ENCODE assay signal across 12 cellular contexts in the genomic region with DNA sequence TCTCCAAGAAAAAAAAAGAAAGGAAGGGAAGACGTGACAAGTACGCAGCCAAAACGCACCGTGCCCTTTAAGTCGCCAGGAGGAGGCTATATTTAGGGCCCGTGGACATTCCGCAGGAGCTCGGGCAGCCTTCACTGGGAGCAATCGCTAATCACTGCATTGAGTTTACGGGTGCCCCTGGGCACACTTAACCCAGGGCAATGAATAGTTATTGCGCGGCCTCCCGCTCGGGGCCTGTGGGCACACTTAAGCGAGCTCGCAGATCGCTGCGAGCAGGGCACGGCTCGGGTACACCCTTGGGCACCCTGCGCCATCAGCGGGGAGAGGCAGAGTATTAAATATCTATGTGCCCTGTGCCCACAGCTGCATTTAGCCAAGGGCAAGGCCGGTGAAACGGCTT. TPM values are rescaled to one million over a fixed set of nuclear protein-coding genes. Genes with fewer than 3 reads are reported as not detected.
DNase-seq lines count a peak whose midpoint lies in the region; ATAC-seq and TF ChIP-seq lines count a peak whose summit lies in the region.
"Had no signal": no experiment of that assay in that cellular context is flagged by ENCODE, and none has a peak within 500 bp of the region (broad histone marks: within the 10 kb centered on the region; RNA-seq: fewer than 3 reads in every experiment).

No MANE protein-coding gene starts in this region.

- no peak for TF ChIP-seq CTCF in WTC11 (IDR thresholded peaks at IDR 0.05)

- H3K36me3 ChIP-seq in HUES6 (ENCODE audit: control insufficient read depth, insufficient read depth, low read length) (no peaks in the 10 kb centered on the region), neuronal stem cell (replicated peaks in 1 of 2; ENCODE audit: control insufficient read depth in 2 of 2, insufficient read depth in 2 of 2, low read length in 2 of 2) (no peaks in the 10 kb centered on the region)
- H3K36me3 ChIP-seq: BLaER1 treated with 17β-estradiol and CSF1 and Interleukin-3, amounts not matched to agents 10 nM and 100 nM; Peyer's patch had no signal

- H3K4me3 ChIP-seq in HUES6 (ENCODE audit: low read depth, low read length) (0 out of 2 replicates have a peak overlapping the region, but pooled peaks have one; percentile 47), neuronal stem cell (ENCODE audit: low read length in 2 of 2) (no peak overlapping the region)
- H3K4me3 ChIP-seq: BLaER1 treated with 17β-estradiol and CSF1 and Interleukin-3, amounts not matched to agents 10 nM and 100 nM; Peyer's patch had no signal

- peak overlapping the region; percentile 87 for H3K18ac ChIP-seq in neuronal stem cell (ENCODE audit: low read length)

- no peak overlapping the region for H3K23ac ChIP-seq in neuronal stem cell (ENCODE audit: low read depth, low read length, poor library complexity)

- DNase-seq in NCI-H1417 (lab: John Stamatoyannopoulos, UW) (peak in 2 of 3 experiments; percentile 69 to 82), NCI-H1417 treated with DMSO at 0.1 percent for 48 hours (lab: John Stamatoyannopoulos, UW) (no peak), WTC11 (ENCODE audit: low spot score) (no peak), neuronal stem cell (ENCODE audit: low spot score) (no peak), SKM-1 (lab: John Stamatoyannopoulos, UW; ENCODE audit: unreplicated experiment) (no peak)
- no peak for DNase-seq in stimulated activated naive B cell treated with anti-CD40 and anti-IgM and Interleukin-4, amounts not matched to agents 10 μg/mL and 1 μg/mL and 100 μg/mL, for 72 hours
- DNase-seq: NCI-H2029 treated with DMSO at 0.1 percent for 48 hours had no signal

- H3K27me3 Mint-ChIP-seq in WTC11 (ENCODE audit: low read depth), result peaks cover 39% of the 10 kb centered on the region
- H3K27me3 Mint-ChIP-seq in stimulated activated naive B cell treated with anti-CD40 and anti-IgM and Interleukin-4, amounts not matched to agents 10 μg/mL and 1 μg/mL and 100 μg/mL, for 72 hours, result peaks cover 11 to 45% of the 10 kb centered on the region in 2 donors

- H3K27me3 ChIP-seq in HUES6 (ENCODE audit: control insufficient read depth, insufficient read depth, low read length), result peaks cover 32% of the 10 kb centered on the region; the same call in 1 of the 2 replicates
- peaks cover 0 to 21% (median 0%) of the 10 kb centered on the region in 3 experiments for H3K27me3 ChIP-seq in neuronal stem cell (ENCODE audit: control insufficient read depth in 3 of 3, insufficient read depth in 3 of 3, low read depth in 1 of 3, low read length in 3 of 3)
- H3K27me3 ChIP-seq: BLaER1 treated with 17β-estradiol and CSF1 and Interleukin-3, amounts not matched to agents 10 nM and 100 nM; Peyer's patch had no signal

- H3K4me3 Mint-ChIP-seq in WTC11, result peak overlapping the region; percentile 40
- no peak overlapping the region for H3K4me3 Mint-ChIP-seq in stimulated activated naive B cell treated with anti-CD40 and anti-IgM and Interleukin-4, amounts not matched to agents 10 μg/mL and 1 μg/mL and 100 μg/mL, for 72 hours

- no CpG with 5 or more reads among the region's 24 CpGs for WGBS in neuronal stem cell (ENCODE audit: extremely low coverage in 2 of 2, insufficient read length in 2 of 2, insufficient replicate concordance in 1 of 2), 2 donors

- H4K91ac ChIP-seq in neuronal stem cell (ENCODE audit: low read depth, low read length, poor library complexity), result no peak overlapping the region

- peaks cover 32% of the 10 kb centered on the region for H3K4me1 ChIP-seq in HUES6 (ENCODE audit: control insufficient read depth, insufficient read depth, low read length)
- peaks cover 0 to 1% of the 10 kb centered on the region in 2 donors for H3K4me1 ChIP-seq in neuronal stem cell (ENCODE audit: control insufficient read depth in 2 of 2, insufficient read depth in 1 of 2, low read depth in 1 of 2, low read length in 2 of 2)

- H3K36me3 Mint-ChIP-seq in WTC11, result no peaks in the 10 kb centered on the region
- no peaks in the 10 kb centered on the region for H3K36me3 Mint-ChIP-seq in stimulated activated naive B cell treated with anti-CD40 and anti-IgM and Interleukin-4, amounts not matched to agents 10 μg/mL and 1 μg/mL and 100 μg/mL, for 72 hours

- no peak overlapping the region for H3K27ac ChIP-seq in HUES6 (ENCODE audit: low read depth, low read length)
- no peak overlapping the region for H3K27ac ChIP-seq in neuronal stem cell (replicated peaks; ENCODE audit: low read length)
- H3K27ac ChIP-seq: BLaER1 treated with 17β-estradiol and CSF1 and Interleukin-3, amounts not matched to agents 10 nM and 100 nM; Peyer's patch had no signal

- CTCF ChIA-PET in WTC11 (lab: Charles Lee), result interaction anchor here (0.6 to 2.1 kb wide), 14 partner anchors 9 to 402 kb away, joined by 3 to 11 read pairs (median 4); a partner anchor contains a TSS

- no peak overlapping the region for H3K4me2 ChIP-seq in neuronal stem cell (ENCODE audit: insufficient read depth, low read length, poor library complexity, severe bottlenecking)

- ATAC-seq in WTC11, result no peak
- no peak for ATAC-seq in esophagus mucosa
- no peak for ATAC-seq in stimulated activated naive B cell treated with anti-CD40 and anti-IgM and Interleukin-4, amounts not matched to agents 10 μg/mL and 1 μg/mL and 100 μg/mL, for 72 hours (replicated peaks)

- no peak overlapping the region for H4K8ac ChIP-seq in neuronal stem cell (ENCODE audit: low read depth, low read length)

- H2BK120ac ChIP-seq in neuronal stem cell (ENCODE audit: low read depth, low read length), result no peak overlapping the region

- no peak overlapping the region for H2BK12ac ChIP-seq in neuronal stem cell (ENCODE audit: low read length)

- peak overlapping the region; percentile 97 for H2AFZ ChIP-seq in neuronal stem cell (ENCODE audit: low read length)

- no peak overlapping the region for H2BK15ac ChIP-seq in neuronal stem cell (ENCODE audit: low read length)

- peaks cover 56% of the 10 kb centered on the region for H3K4me1 Mint-ChIP-seq in WTC11
- peaks cover 12 to 35% of the 10 kb centered on the region in 2 donors for H3K4me1 Mint-ChIP-seq in stimulated activated naive B cell treated with anti-CD40 and anti-IgM and Interleukin-4, amounts not matched to agents 10 μg/mL and 1 μg/mL and 100 μg/mL, for 72 hours

- H2AK5ac ChIP-seq in neuronal stem cell (ENCODE audit: low read depth, low read length), result peak overlapping the region; percentile 72

- H3K9ac ChIP-seq in HUES6 (ENCODE audit: low read length) (no peak overlapping the region), neuronal stem cell (ENCODE audit: low read depth, low read length, poor library complexity) (no peak overlapping the region)

- H3K4ac ChIP-seq in neuronal stem cell (ENCODE audit: low read length), result no peak overlapping the region

- H2BK5ac ChIP-seq in neuronal stem cell (ENCODE audit: low read length), result no peak overlapping the region

- no peaks in the 10 kb centered on the region for H3K9me3 ChIP-seq in HUES6 (ENCODE audit: control insufficient read depth, insufficient read depth, low read depth, low read length)
- no peaks in the 10 kb centered on the region for H3K9me3 ChIP-seq in neuronal stem cell (replicated peaks in 1 of 2; ENCODE audit: control insufficient read depth in 2 of 2, insufficient read depth in 1 of 2, low read depth in 1 of 2, low read length in 2 of 2)
- H3K9me3 ChIP-seq: BLaER1 treated with 17β-estradiol and CSF1 and Interleukin-3, amounts not matched to agents 10 nM and 100 nM; Peyer's patch had no signal

- H3K79me1 ChIP-seq in neuronal stem cell (ENCODE audit: low read depth, low read length), result no peaks in the 10 kb centered on the region

- POLR2A ChIA-PET in WTC11 (lab: Charles Lee), result no interaction called here

- no peak overlapping the region for H3K27ac Mint-ChIP-seq in WTC11
- H3K27ac Mint-ChIP-seq in stimulated activated naive B cell treated with anti-CD40 and anti-IgM and Interleukin-4, amounts not matched to agents 10 μg/mL and 1 μg/mL and 100 μg/mL, for 72 hours, result no peak overlapping the region
- H3K27ac Mint-ChIP-seq: H9 had no signal

- H3K9me3 Mint-ChIP-seq in WTC11, result no peaks in the 10 kb centered on the region
- H3K9me3 Mint-ChIP-seq in stimulated activated naive B cell treated with anti-CD40 and anti-IgM and Interleukin-4, amounts not matched to agents 10 μg/mL and 1 μg/mL and 100 μg/mL, for 72 hours, result no peaks in the 10 kb centered on the region

- H3K14ac ChIP-seq in neuronal stem cell (ENCODE audit: low read length), result peak overlapping the region; percentile 49

TF ChIP-seq in WTC11, 78 proteins besides CTCF, POLR2A, EP300 and RAD21 (continues in another document):
- TF ChIP-seq ESRRA (CRISPR knock-in tag; IDR thresholded peaks at IDR 0.05; ENCODE audit: borderline replicate concordance) (no peak), AFF4 (CRISPR knock-in tag; IDR thresholded peaks at IDR 0.05; ENCODE audit: borderline replicate concordance) (no peak), TEAD1 (CRISPR knock-in tag; IDR thresholded peaks at IDR 0.05) (no peak), ZNF396 (CRISPR knock-in tag; IDR thresholded peaks at IDR 0.05; ENCODE audit: borderline replicate concordance) (no peak)

RNA-seq across cellular contexts. Expression of gene TARDBP, which starts 52.0 kb away (rescaled TPM):
- 185 to 228 TPM (median 197 TPM) in 3 replicates for total RNA-seq in WTC11 (2021)
- 260 TPM for polyA plus RNA-seq in neuronal stem cell (2013, experiment 1 of 2)
- 261 TPM for polyA plus RNA-seq in neuronal stem cell (2013, experiment 2 of 2)
- total RNA-seq in esophagus mucosa, result 94.1 TPM

Comparison
In these comparisons a context has a peak if more than half of its experiments do, and no peak if none do; other contexts are left out.
1. DNase-seq: peak in NCI-H1417 (2 of 3); none in NCI-H1417 treated with DMSO at 0.1 percent for 48 hours (single experiment), WTC11 (single experiment), neuronal stem cell (single experiment), SKM-1 (single experiment) and stimulated activated naive B cell treated with anti-CD40 and anti-IgM and Interleukin-4, amounts not matched to agents 10 μg/mL and 1 μg/mL and 100 μg/mL, for 72 hours (single experiment).